Comparison of ENCODE assay signal across 1 cellular context in genomic region chr5:108345541-108346171, GRCh38.
TF ChIP-seq lines count a peak whose summit lies in the region.

No MANE protein-coding gene starts in this region.

TF ChIP-seq in GM23338, 12 proteins besides CTCF, POLR2A, EP300 and RAD21 (continued from another document):
- TF ChIP-seq REST (IDR thresholded peaks at IDR 0.05; ENCODE audit: unreplicated experiment) (no peak), EZH2 (IDR thresholded peaks at IDR 0.05; ENCODE audit: low read depth, unreplicated experiment) (no peak), ZNF114 (CRISPR knock-in tag; IDR thresholded peaks at IDR 0.05) (no peak)
